ENCODE assay signal across 15 cellular contexts in genomic region chr14:68945190-68945584, GRCh38. TPM values are rescaled to one million over a fixed set of nuclear protein-coding genes. Genes with fewer than 3 reads are reported as not detected.
DNase-seq lines count a peak whose midpoint lies in the region; ATAC-seq and TF ChIP-seq lines count a peak whose summit lies in the region.
"Had no signal": no experiment of that assay in that cellular context is flagged by ENCODE, and none has a peak within 500 bp of the region (broad histone marks: within the 10 kb centered on the region; RNA-seq: fewer than 3 reads in every experiment).

No MANE protein-coding gene starts in this region.

- DNase-seq in right atrium auricular region (ENCODE audit: low spot score) = no peak
- DNase-seq in cardiac septum (ENCODE audit: low spot score) = no peak
- DNase-seq in chondrocyte (ENCODE audit: low spot score) = no peak
- no peak for DNase-seq in neural crest cell (ENCODE audit: low read depth, low spot score)
- no peak for DNase-seq in aorta
- no peak for DNase-seq in upper lobe of left lung
- DNase-seq: activated naive CD4-positive, alpha-beta T cell treated with Interleukin-2 at 50 U/mL for 16 hours; effector memory CD4-positive, alpha-beta T cell; hippocampal formation; NCI-H446; SIG-M5; stimulated activated CD4-positive, alpha-beta T cell treated with anti-CD3 and anti-CD28 coated beads, Interleukin-15, amount 100 ng/mL, for 24 hours had no signal

- H3K36me3 Mint-ChIP-seq in chondrocyte (ENCODE audit: low read depth) = peaks cover 11% of the 10 kb centered on the region
- H3K36me3 Mint-ChIP-seq in neural crest cell (ENCODE audit: low read depth) = no peaks in the 10 kb centered on the region

- H3K36me3 ChIP-seq in right atrium auricular region (no peaks in the 10 kb centered on the region), aorta (ENCODE audit: control insufficient read depth in 1 of 2, insufficient read depth in 2 of 2, low read length in 1 of 2) (no peaks in the 10 kb centered on the region), upper lobe of left lung (no peaks in the 10 kb centered on the region)

- H3K4me1 ChIP-seq in right atrium auricular region (peaks cover 0 to 100% of the 10 kb centered on the region in 2 donors), aorta (ENCODE audit: control insufficient read depth in 1 of 2, insufficient read depth in 2 of 2, low read length in 2 of 2) (peaks cover 0 to 12% of the 10 kb centered on the region in 2 donors), upper lobe of left lung (peaks cover 38 to 79% (median 50%) of the 10 kb centered on the region in 4 donors)

- H3K9me3 Mint-ChIP-seq in chondrocyte (ENCODE audit: low read depth) (no peaks in the 10 kb centered on the region), neural crest cell (no peaks in the 10 kb centered on the region)
- H3K9me3 Mint-ChIP-seq: GM23338 had no signal

- TF ChIP-seq CTCF in right atrium auricular region (IDR thresholded peaks at IDR 0.05) (no peak), chondrocyte (IDR thresholded peaks at IDR 0.05) (no peak), neural crest cell (conservative IDR thresholded peaks at IDR 0.05) (no peak), upper lobe of left lung (IDR thresholded peaks at IDR 0.05) (no peak)

- intact Hi-C loops in cardiac septum (cut with DNase I) (no loop called here), aorta (cut with DNase I) (no loop called here)

- no peak overlapping the region for H3K4me3 Mint-ChIP-seq in chondrocyte (ENCODE audit: unreplicated experiment)
- no peak overlapping the region for H3K4me3 Mint-ChIP-seq in neural crest cell
- H3K4me3 Mint-ChIP-seq: GM23338 had no signal

- no peaks in the 10 kb centered on the region for H3K27me3 Mint-ChIP-seq in chondrocyte (ENCODE audit: low read depth)
- H3K27me3 Mint-ChIP-seq in neural crest cell (ENCODE audit: low read depth) = no peaks in the 10 kb centered on the region

- H3K27me3 ChIP-seq in right atrium auricular region (no peaks in the 10 kb centered on the region), aorta (ENCODE audit: control insufficient read depth in 1 of 2, insufficient read depth in 2 of 2, low read length in 1 of 2) (no peaks in the 10 kb centered on the region), upper lobe of left lung (no peaks in the 10 kb centered on the region)

- H3K4me1 Mint-ChIP-seq in chondrocyte (ENCODE audit: low read depth) = peaks cover 99% of the 10 kb centered on the region
- peaks cover 47% of the 10 kb centered on the region for H3K4me1 Mint-ChIP-seq in neural crest cell

- H3K4me3 ChIP-seq in right atrium auricular region = no peak overlapping the region
- no peak overlapping the region for H3K4me3 ChIP-seq in aorta (ENCODE audit: low read length in 2 of 2)
- H3K4me3 ChIP-seq in upper lobe of left lung = no peak overlapping the region
- H3K4me3 ChIP-seq: GM23338 had no signal

- H3K9me3 ChIP-seq in right atrium auricular region (no peaks in the 10 kb centered on the region), aorta (ENCODE audit: control insufficient read depth, low read length) (no peaks in the 10 kb centered on the region), upper lobe of left lung (no peaks in the 10 kb centered on the region)

- TF ChIP-seq POLR2A in upper lobe of left lung (IDR thresholded peaks at IDR 0.05) = no peak

- WGBS in aorta, 2 donors = 3 to 7% methylated on average over 4 of the region's 4 CpGs
- WGBS in upper lobe of left lung, 2 donors = 66 to 68% methylated on average over 4 of the region's 4 CpGs

- ATAC-seq in aorta (ENCODE audit: low FRiP score) (no peak), upper lobe of left lung (ENCODE audit: low FRiP score in 2 of 2) (no peak), HG03039 (IDR thresholded peaks at IDR 0.05; ENCODE audit: unreplicated experiment) (no peak), HG03196 (IDR thresholded peaks at IDR 0.05; ENCODE audit: unreplicated experiment) (no peak)
- ATAC-seq: GM23338 had no signal

- H3K27ac ChIP-seq in right atrium auricular region (peak overlapping the region; percentile 72 to 91), aorta (ENCODE audit: low read depth in 1 of 2, low read length in 2 of 2) (peak overlapping the region; percentile 37 to 96), upper lobe of left lung (peak overlapping the region in 2 of 4 donors; percentile 3 to 61)

- H3K27ac Mint-ChIP-seq in chondrocyte (ENCODE audit: unreplicated experiment) (peak overlapping the region; percentile 84), neural crest cell (ENCODE audit: unreplicated experiment) (peak overlapping the region; percentile 37)

- TF ChIP-seq EP300 in upper lobe of left lung (IDR thresholded peaks at IDR 0.05) = no peak

RNA-seq across cellular contexts. Expression of gene ACTN1, which starts 33.9 kb away (rescaled TPM):
- total RNA-seq in right atrium auricular region (100 to 1,000 TPM; 170 to 316 TPM), cardiac septum (346 TPM), chondrocyte (808 to 1,105 TPM (median 1,102 TPM) in 3 replicates), neural crest cell (73.9 and 77.1 TPM in 2 replicates), aorta (1,000 to 10,000 TPM in 1 of 2 donors, 100 to 1,000 TPM in 1; 883 to 1,590 TPM), upper lobe of left lung (100 to 1,000 TPM; 117 to 195 (median 157) TPM)
- polyA plus RNA-seq in aorta = 100 to 1,000 TPM in 1 of 2 donors, 10 to 100 TPM in 1; 82.0 to 378 TPM
